ENCODE assay signal across 9 cellular contexts in the genomic region with DNA sequence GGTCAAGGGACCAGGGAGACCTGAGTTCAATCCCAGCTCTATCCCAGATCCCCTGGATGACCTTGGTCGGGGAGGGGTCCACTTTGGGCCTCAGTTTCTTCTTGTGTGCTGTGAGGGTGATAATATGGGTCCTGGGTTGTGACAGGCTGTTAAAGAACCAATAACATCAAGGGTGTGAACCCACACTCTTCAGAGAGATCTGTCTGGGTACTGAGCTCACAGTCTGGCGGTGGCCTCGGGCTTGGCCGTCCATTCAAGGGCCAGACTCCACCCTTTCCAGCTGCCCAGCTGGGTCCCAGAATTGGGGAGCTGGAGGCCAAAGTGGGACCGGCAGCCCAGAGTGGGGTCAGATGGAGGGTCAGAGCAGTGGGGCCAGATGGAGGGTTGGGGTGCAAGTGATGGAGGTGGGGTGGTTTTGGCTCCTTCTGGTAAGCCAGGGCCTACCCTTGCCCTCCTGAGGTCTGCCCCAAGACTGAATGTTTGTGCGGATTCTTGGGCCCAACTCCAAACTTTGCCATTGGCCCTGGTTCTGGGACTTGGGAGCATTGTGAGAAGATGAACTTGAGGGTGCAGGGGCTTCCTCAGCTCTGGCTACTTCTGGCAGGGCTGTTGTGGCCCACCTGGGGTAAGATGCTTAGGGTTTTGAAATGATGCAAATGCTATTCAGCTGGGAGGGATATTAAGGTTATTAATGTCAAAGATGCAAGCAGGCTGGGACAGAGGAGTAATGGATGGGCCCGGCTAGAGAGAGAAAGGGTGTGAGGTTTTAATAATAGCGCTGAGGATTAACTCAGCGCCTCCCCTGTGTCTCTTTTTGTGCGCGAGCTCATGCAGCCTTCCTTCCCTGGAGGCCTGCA. TPM values are rescaled to one million over a fixed set of nuclear protein-coding genes. Genes with fewer than 3 reads are reported as not detected.
DNase-seq lines count a peak whose midpoint lies in the region; ATAC-seq and TF ChIP-seq lines count a peak whose summit lies in the region.
"Had no signal": no experiment of that assay in that cellular context is flagged by ENCODE, and none has a peak within 500 bp of the region (broad histone marks: within the 10 kb centered on the region; RNA-seq: fewer than 3 reads in every experiment).

No MANE protein-coding gene starts in this region.

- peak overlapping the region; percentile 83 for H3K4me3 ChIP-seq in GM23248
- no peak overlapping the region for H3K4me3 ChIP-seq in hepatocyte
- peak overlapping the region in 1 of 4 donors; percentile 58 for H3K4me3 ChIP-seq in gastrocnemius medialis

- no peak overlapping the region for H3K27ac Mint-ChIP-seq in activated naive CD8-positive, alpha-beta T cell treated with anti-CD3 and anti-CD28 coated beads, Interleukin-2, amount 50 U/mL, for 24 hours

- H3K9me2 ChIP-seq in GM23248 (ENCODE audit: insufficient read depth) (no peaks in the 10 kb centered on the region), hepatocyte (replicated peaks; ENCODE audit: insufficient read depth) (no peaks in the 10 kb centered on the region)

- peak overlapping the region; percentile 51 for H3K9ac ChIP-seq in GM23248

- no peak for DNase-seq in GM23248
- no peak for DNase-seq in activated naive CD8-positive, alpha-beta T cell treated with anti-CD3 and anti-CD28 coated beads, Interleukin-2, amount 50 U/mL, for 24 hours
- no peak for DNase-seq in hepatocyte (ENCODE audit: low spot score)
- DNase-seq in gastrocnemius medialis: peak in 1 of 2 donors; percentile 22
- DNase-seq in AML-193 (lab: John Stamatoyannopoulos, UW): no peak
- DNase-seq in GM03348 (ENCODE audit: low spot score): no peak

- peak overlapping the region; percentile 58 for H3K4me3 Mint-ChIP-seq in activated naive CD8-positive, alpha-beta T cell treated with anti-CD3 and anti-CD28 coated beads, Interleukin-2, amount 50 U/mL, for 24 hours

- H3K27ac ChIP-seq in GM23248 (no peak overlapping the region), hepatocyte (no peak overlapping the region), gastrocnemius medialis (peak overlapping the region; percentile 31 to 59 (median 44))

- H3K4me1 ChIP-seq in GM23248 (ENCODE audit: insufficient read depth): peaks cover 13% of the 10 kb centered on the region
- peaks cover 11% of the 10 kb centered on the region for H3K4me1 ChIP-seq in hepatocyte (ENCODE audit: insufficient read depth)
- H3K4me1 ChIP-seq in gastrocnemius medialis: peaks cover 0 to 4% of the 10 kb centered on the region in 2 donors

- peaks cover 40% of the 10 kb centered on the region for H3K27me3 Mint-ChIP-seq in activated naive CD8-positive, alpha-beta T cell treated with anti-CD3 and anti-CD28 coated beads, Interleukin-2, amount 50 U/mL, for 24 hours

- in situ Hi-C loops in GM23248 (cut with MboI) (no loop called here), gastrocnemius medialis (cut with MboI; ENCODE audit: low sequenced_read_pairs in 4 of 4) (loop anchor here in 1 of 4 donors (10.0 kb wide), 1 partner anchor 55 kb away; no protein-coding TSS in a partner anchor)

- H4K20me1 ChIP-seq in GM23248 (ENCODE audit: insufficient read depth) (no peaks in the 10 kb centered on the region), hepatocyte (ENCODE audit: insufficient read depth, poor library complexity, severe bottlenecking) (no peaks in the 10 kb centered on the region)

- H2AFZ ChIP-seq in GM23248 (peak overlapping the region; percentile 63; the same call in 1 of the 2 replicates), hepatocyte (no peak overlapping the region)

- TF ChIP-seq POLR2A in gastrocnemius medialis (IDR thresholded peaks at IDR 0.05): no peak

- H3K9me3 ChIP-seq in GM23248 (ENCODE audit: low read depth) (no peaks in the 10 kb centered on the region), hepatocyte (ENCODE audit: low read depth) (no peaks in the 10 kb centered on the region), gastrocnemius medialis (no peaks in the 10 kb centered on the region)

- H3K27me3 ChIP-seq in GM23248 (replicated peaks; ENCODE audit: insufficient read depth) (no peaks in the 10 kb centered on the region), hepatocyte (peaks cover 22% of the 10 kb centered on the region), gastrocnemius medialis (peaks cover 10 to 27% (median 11%) of the 10 kb centered on the region in 3 donors)

- TF ChIP-seq CTCF in hepatocyte (IDR thresholded peaks at IDR 0.05; ENCODE audit: poor library complexity) (no peak), gastrocnemius medialis (IDR thresholded peaks at IDR 0.05 in 4 of 5, conservative IDR thresholded peaks at IDR 0.05 in 1 of 5) (no peak)

- H3K9me3 Mint-ChIP-seq in activated naive CD8-positive, alpha-beta T cell treated with anti-CD3 and anti-CD28 coated beads, Interleukin-2, amount 50 U/mL, for 24 hours: no peaks in the 10 kb centered on the region

- H3K36me3 ChIP-seq in GM23248 (ENCODE audit: low read depth) (no peaks in the 10 kb centered on the region), hepatocyte (replicated peaks; ENCODE audit: insufficient read depth, low read depth) (no peaks in the 10 kb centered on the region), gastrocnemius medialis (no peaks in the 10 kb centered on the region)

- H3F3A ChIP-seq in GM23248 (ENCODE audit: insufficient read depth): peaks cover 15% of the 10 kb centered on the region

- ATAC-seq in activated naive CD8-positive, alpha-beta T cell treated with anti-CD3 and anti-CD28 coated beads, Interleukin-2, amount 50 U/mL, for 24 hours: no peak
- no peak for ATAC-seq in gastrocnemius medialis
- ATAC-seq in HG03378 (IDR thresholded peaks at IDR 0.05; ENCODE audit: unreplicated experiment): no peak
- no peak for ATAC-seq in GM18868 (IDR thresholded peaks at IDR 0.05; ENCODE audit: unreplicated experiment)

- WGBS in GM23248 (ENCODE audit: low coverage in 1 of 2, low lambda C conversion rate in 2 of 2, missing lambda C conversion rate in 2 of 2), 2 experiments: 48 to 51% methylated on average over 11 of the region's 11 CpGs
- WGBS in hepatocyte (ENCODE audit: low lambda C conversion rate, missing lambda C conversion rate): 86% methylated on average over 11 of the region's 11 CpGs

- intact Hi-C loops in gastrocnemius medialis (cut with DNase I; ENCODE audit: low total_unique reads): no loop called here

- no peaks in the 10 kb centered on the region for H3K36me3 Mint-ChIP-seq in activated naive CD8-positive, alpha-beta T cell treated with anti-CD3 and anti-CD28 coated beads, Interleukin-2, amount 50 U/mL, for 24 hours (ENCODE audit: low read depth)

- peaks cover 13% of the 10 kb centered on the region for H3K4me1 Mint-ChIP-seq in activated naive CD8-positive, alpha-beta T cell treated with anti-CD3 and anti-CD28 coated beads, Interleukin-2, amount 50 U/mL, for 24 hours

- H3K4me2 ChIP-seq in GM23248 (ENCODE audit: unreplicated experiment) (peak overlapping the region; percentile 76), hepatocyte (peak overlapping the region; percentile 92)

- peaks cover 10% of the 10 kb centered on the region for H3K79me2 ChIP-seq in GM23248 (ENCODE audit: insufficient read depth)
- no peaks in the 10 kb centered on the region for H3K79me2 ChIP-seq in hepatocyte

RNA-seq across cellular contexts. Expression of gene CORO2B, which starts 1.5 kb away (rescaled TPM):
- 7.6 and 7.7 TPM in 2 replicates for total RNA-seq in GM23248 (2014; rRNA removed; shearing (Covaris generic))
- 2.7 and 3.7 TPM in 2 replicates for polyA plus RNA-seq in GM23248 (2016; fragmentation: Nextera tagmentation; extraction: Ambion mirVana)
- total RNA-seq in hepatocyte: 1.2 and 2.9 TPM in 2 replicates
- 4.6 and 5.1 TPM in 2 replicates for polyA plus RNA-seq in hepatocyte
- total RNA-seq in gastrocnemius medialis: 1 to 10 TPM; 1.5 to 2.2 (median 1.8) TPM
- total RNA-seq: T-helper 2 cell treated with Interferon-gamma antibody and Interleukin-4, amounts not matched to agents 100 ng/mL and 5 ng/mL, for 36 hours had no signal

Comparison
In these comparisons a context has a peak if more than half of its experiments do, and no peak if none do; other contexts are left out.
1. H3K27ac ChIP-seq: peak in gastrocnemius medialis (4 of 4); none in GM23248 (single experiment) and hepatocyte (single experiment).